ENCODE assay signal across 24 cellular contexts in genomic region chr3:67595424-67595823, GRCh38. TPM values are rescaled to one million over a fixed set of nuclear protein-coding genes. Genes with fewer than 3 reads are reported as not detected.
DNase-seq lines count a peak whose midpoint lies in the region; ATAC-seq and TF ChIP-seq lines count a peak whose summit lies in the region.
"Had no signal": no experiment of that assay in that cellular context is flagged by ENCODE, and none has a peak within 500 bp of the region (broad histone marks: within the 10 kb centered on the region; RNA-seq: fewer than 3 reads in every experiment).

No MANE protein-coding gene starts in this region.

- TF ChIP-seq POLR2A in Peyer's patch (IDR thresholded peaks at IDR 0.05), result no peak

- 0 out of 2 replicates have a peak, but pooled peaks cover 7% of the 10 kb centered on the region for H3K79me2 ChIP-seq in GM23338 (replicated peaks; ENCODE audit: insufficient read depth)

- peak overlapping the region in 2 of 3 donors; percentile 64 to 85 for H3K27ac Mint-ChIP-seq in CD4-positive, CD25-positive, alpha-beta regulatory T cell
- H3K27ac Mint-ChIP-seq in CD14-positive monocyte (peak overlapping the region in 1 of 7 donors; percentile 29), GM23338 (no peak overlapping the region)
- H3K27ac Mint-ChIP-seq: HFFc6 had no signal

- no peak overlapping the region for H3K23ac ChIP-seq in mesenchymal stem cell (ENCODE audit: low read length in 2 of 2)

- intact Hi-C loops in CD14-positive monocyte (cut with micrococcal nuclease), result no loop called here
- intact Hi-C loops in posterior vena cava (cut with DNase I), result no loop called here

- no peak overlapping the region for H4K91ac ChIP-seq in mesenchymal stem cell (ENCODE audit: low read length)

- peaks cover 53% of the 10 kb centered on the region for H3K36me3 Mint-ChIP-seq in CD4-positive, CD25-positive, alpha-beta regulatory T cell
- H3K36me3 Mint-ChIP-seq in CD14-positive monocyte (peaks cover 37 to 65% of the 10 kb centered on the region in 2 donors), GM23338 (ENCODE audit: low read depth) (peaks cover 25% of the 10 kb centered on the region)

- no peak overlapping the region for H3K4me3 ChIP-seq in CD4-positive, CD25-positive, alpha-beta regulatory T cell (ENCODE audit: low read depth, low read length)
- H3K4me3 ChIP-seq in Peyer's patch (no peak overlapping the region), mesenchymal stem cell (ENCODE audit: insufficient read depth in 1 of 2, low read depth in 1 of 2, low read length in 2 of 2) (no peak overlapping the region), GM23338 (no peak overlapping the region)
- H3K4me3 ChIP-seq: GM12878, K562 had no signal

- no peak for DNase-seq in CD4-positive, CD25-positive, alpha-beta regulatory T cell
- DNase-seq in Peyer's patch (peak in 2 of 3 donors; percentile 51 to 52), left lobe of liver (ENCODE audit: low spot score) (peak; percentile 51), mesenchymal stem cell (no peak), CD14-positive monocyte (ENCODE audit: low spot score) (no peak), posterior vena cava (ENCODE audit: low spot score) (no peak), GM23338 (ENCODE audit: low spot score) (no peak)
- DNase-seq: ACHN; CD8-positive, alpha-beta memory T cell; COR-L47; DMS 273 treated with DMSO at 0.1 percent for 48 hours; DMS53; DND-41; EL; GOT3; H7; HFFc6; IMR-90 had no signal

- H3K27me3 ChIP-seq in CD4-positive, CD25-positive, alpha-beta regulatory T cell (ENCODE audit: control insufficient read depth, insufficient read depth, low read length), result no peaks in the 10 kb centered on the region
- no peaks in the 10 kb centered on the region for H3K27me3 ChIP-seq in Peyer's patch
- no peaks in the 10 kb centered on the region for H3K27me3 ChIP-seq in mesenchymal stem cell (ENCODE audit: control insufficient read depth in 1 of 2, insufficient read depth in 1 of 2, low read length in 2 of 2)
- H3K27me3 ChIP-seq in GM23338 (ENCODE audit: insufficient read depth), result no peaks in the 10 kb centered on the region

- H3K9me3 ChIP-seq in CD4-positive, CD25-positive, alpha-beta regulatory T cell (ENCODE audit: control insufficient read depth in 2 of 2, low read length in 2 of 2), result no peaks in the 10 kb centered on the region
- H3K9me3 ChIP-seq in Peyer's patch (no peaks in the 10 kb centered on the region), mesenchymal stem cell (ENCODE audit: control insufficient read depth, low read length) (no peaks in the 10 kb centered on the region)

- H3K14ac ChIP-seq in mesenchymal stem cell (ENCODE audit: low read length in 2 of 2), result no peak overlapping the region

- no peak overlapping the region for H2BK15ac ChIP-seq in mesenchymal stem cell (ENCODE audit: low read depth, poor library complexity, severe bottlenecking)

- H3K79me1 ChIP-seq in mesenchymal stem cell (replicated peaks; ENCODE audit: low read length, poor library complexity, severe bottlenecking), result peaks cover 24% of the 10 kb centered on the region

- no peaks in the 10 kb centered on the region for H3F3A ChIP-seq in GM23338 (replicated peaks; ENCODE audit: low read depth)

- ATAC-seq in CD4-positive, CD25-positive, alpha-beta regulatory T cell (ENCODE audit: low read depth in 2 of 2), result no peak
- peak; percentile 77 for ATAC-seq in left lobe of liver
- no peak for ATAC-seq in GM18870 (IDR thresholded peaks at IDR 0.05; ENCODE audit: unreplicated experiment)
- ATAC-seq in GM23338, result no peak
- ATAC-seq: GM12878, HCT116, K562 had no signal

- H3K27me3 Mint-ChIP-seq in CD4-positive, CD25-positive, alpha-beta regulatory T cell, result no peaks in the 10 kb centered on the region
- H3K27me3 Mint-ChIP-seq in CD14-positive monocyte (ENCODE audit: low read depth in 3 of 3) (peaks cover 0 to 1% (median 0%) of the 10 kb centered on the region in 3 donors), GM23338 (ENCODE audit: insufficient read depth, low read depth, poor library complexity) (no peaks in the 10 kb centered on the region)
- H3K27me3 Mint-ChIP-seq: CD8-positive, alpha-beta memory T cell had no signal

- no peaks in the 10 kb centered on the region for H3K9me3 Mint-ChIP-seq in CD4-positive, CD25-positive, alpha-beta regulatory T cell
- H3K9me3 Mint-ChIP-seq in CD14-positive monocyte (peaks cover 5 to 17% (median 13%) of the 10 kb centered on the region in 7 donors), GM23338 (no peaks in the 10 kb centered on the region)
- H3K9me3 Mint-ChIP-seq: CD8-positive, alpha-beta memory T cell; HFFc6 had no signal

- peaks cover 27 to 76% (median 46%) of the 10 kb centered on the region in 4 donors for H3K4me1 Mint-ChIP-seq in CD4-positive, CD25-positive, alpha-beta regulatory T cell
- no peaks in the 10 kb centered on the region for H3K4me1 Mint-ChIP-seq in CD14-positive monocyte
- H3K4me1 Mint-ChIP-seq in GM23338, result peaks cover 6% of the 10 kb centered on the region; the same call in 1 of the 3 replicates

- no peak overlapping the region for H2BK5ac ChIP-seq in mesenchymal stem cell (ENCODE audit: low read depth, low read length, poor library complexity, severe bottlenecking)

- H3K4me1 ChIP-seq in CD4-positive, CD25-positive, alpha-beta regulatory T cell (ENCODE audit: control insufficient read depth, insufficient read depth, low read length, poor library complexity, severe bottlenecking), result peaks cover 7% of the 10 kb centered on the region
- H3K4me1 ChIP-seq in Peyer's patch (no peaks in the 10 kb centered on the region), mesenchymal stem cell (ENCODE audit: control insufficient read depth, insufficient read depth, low read depth, low read length) (peaks cover 2% of the 10 kb centered on the region), GM23338 (ENCODE audit: insufficient read depth) (no peaks in the 10 kb centered on the region)

- H3K18ac ChIP-seq in mesenchymal stem cell (ENCODE audit: low read depth in 1 of 2, low read length in 2 of 2), result no peak overlapping the region

- no peak overlapping the region for H3K4ac ChIP-seq in mesenchymal stem cell (ENCODE audit: low read depth in 1 of 2, low read length in 2 of 2)

- 93% methylated on average over 3 of the region's 3 CpGs for WGBS in mesenchymal stem cell

- H3K4me2 ChIP-seq in mesenchymal stem cell (ENCODE audit: low read length, poor library complexity, severe bottlenecking) (no peak overlapping the region), GM23338 (no peak overlapping the region)

- TF ChIP-seq CTCF in Peyer's patch (IDR thresholded peaks at IDR 0.05), result no peak
- TF ChIP-seq CTCF in CD14-positive monocyte (IDR thresholded peaks at IDR 0.05), result no peak
- TF ChIP-seq CTCF in GM23338 (conservative IDR thresholded peaks at IDR 0.05; ENCODE audit: low read depth in 2 of 2), result no peak

- H3K9ac ChIP-seq in mesenchymal stem cell (ENCODE audit: low read length), result no peak overlapping the region

- no peak overlapping the region for H3K27ac ChIP-seq in CD4-positive, CD25-positive, alpha-beta regulatory T cell (ENCODE audit: insufficient read depth, low read length, poor library complexity, severe bottlenecking)
- no peak overlapping the region for H3K27ac ChIP-seq in Peyer's patch
- H3K27ac ChIP-seq in mesenchymal stem cell (ENCODE audit: low read length, poor library complexity, severe bottlenecking), result no peak overlapping the region
- no peak overlapping the region for H3K27ac ChIP-seq in GM23338 (ENCODE audit: low read depth)
- H3K27ac ChIP-seq: C4-2B, HL-60 had no signal

- peak overlapping the region; percentile 61 for H4K8ac ChIP-seq in mesenchymal stem cell (ENCODE audit: low read length)

- no peaks in the 10 kb centered on the region for H4K20me1 ChIP-seq in GM23338 (replicated peaks; ENCODE audit: insufficient read depth)

- H3K4me3 Mint-ChIP-seq in CD4-positive, CD25-positive, alpha-beta regulatory T cell, result no peak overlapping the region
- H3K4me3 Mint-ChIP-seq in CD14-positive monocyte (no peak overlapping the region), GM23338 (no peak overlapping the region)
- H3K4me3 Mint-ChIP-seq: CD8-positive, alpha-beta memory T cell; HFFc6 had no signal

- peaks cover 18% of the 10 kb centered on the region for H3K36me3 ChIP-seq in CD4-positive, CD25-positive, alpha-beta regulatory T cell (ENCODE audit: control insufficient read depth, insufficient read depth, low read length)
- H3K36me3 ChIP-seq in Peyer's patch (peaks cover 0 to 11% (median 0%) of the 10 kb centered on the region in 3 donors), mesenchymal stem cell (ENCODE audit: control insufficient read depth in 1 of 2, insufficient read depth in 2 of 2, low read depth in 1 of 2, low read length in 2 of 2) (peaks cover 0 to 39% of the 10 kb centered on the region in 2 experiments), GM23338 (ENCODE audit: insufficient read depth) (no peaks in the 10 kb centered on the region)

- H2AFZ ChIP-seq in mesenchymal stem cell (ENCODE audit: low read depth, low read length) (no peak overlapping the region), GM23338 (no peak overlapping the region)

- H2BK12ac ChIP-seq in mesenchymal stem cell (ENCODE audit: low read length in 2 of 2), result no peak overlapping the region

- no peaks in the 10 kb centered on the region for H3K9me2 ChIP-seq in GM23338 (ENCODE audit: insufficient read depth)

- no peak overlapping the region for H2AK5ac ChIP-seq in mesenchymal stem cell (ENCODE audit: low read length, severe bottlenecking)

- H2BK120ac ChIP-seq in mesenchymal stem cell (ENCODE audit: low read depth, low read length), result no peak overlapping the region

TF ChIP-seq in GM23338, 12 proteins besides CTCF, POLR2A, EP300 and RAD21:
- TF ChIP-seq NANOG (IDR thresholded peaks at IDR 0.05; ENCODE audit: borderline replicate concordance), result no peak

RNA-seq across cellular contexts. Expression of gene SUCLG2, which starts 59.0 kb away (rescaled TPM):
- 53.6 TPM for total RNA-seq in CD4-positive, CD25-positive, alpha-beta regulatory T cell
- 10 to 100 TPM; 60.7 to 75.0 (median 69.5) TPM for polyA plus RNA-seq in CD4-positive, CD25-positive, alpha-beta regulatory T cell
- total RNA-seq in Peyer's patch (100 to 1,000 TPM in 2 of 4 donors, 10 to 100 TPM in 2; 99.0 to 116 (median 103) TPM), left lobe of liver (157 TPM), posterior vena cava (10 to 100 TPM; 51.5 to 51.9 TPM)
- polyA plus RNA-seq in mesenchymal stem cell (2013, experiment 1 of 2), result 46.2 TPM
- polyA plus RNA-seq in mesenchymal stem cell (2013, experiment 2 of 2), result 47.3 TPM
- polyA plus RNA-seq in CD14-positive monocyte (10 to 100 TPM; 32.9 to 37.5 TPM), GM23338 (2016; fragmentation: Nextera tagmentation; extraction: Ambion mirVana) (27.6 and 29.3 TPM in 2 replicates)
- total RNA-seq in GM23338 (2014; rRNA removed; shearing (Covaris generic)), result 39.0 and 42.4 TPM in 2 replicates

Comparison
In these comparisons a context has a peak if more than half of its experiments do, and no peak if none do; other contexts are left out.
1. DNase-seq: peak in Peyer's patch (2 of 3) and left lobe of liver (single experiment); none in CD4-positive, CD25-positive, alpha-beta regulatory T cell (0 of 3), mesenchymal stem cell (single experiment), CD14-positive monocyte (single experiment), posterior vena cava (single experiment) and GM23338 (single experiment).